ENCODE assay signal across 1 cellular context in the genomic region with DNA sequence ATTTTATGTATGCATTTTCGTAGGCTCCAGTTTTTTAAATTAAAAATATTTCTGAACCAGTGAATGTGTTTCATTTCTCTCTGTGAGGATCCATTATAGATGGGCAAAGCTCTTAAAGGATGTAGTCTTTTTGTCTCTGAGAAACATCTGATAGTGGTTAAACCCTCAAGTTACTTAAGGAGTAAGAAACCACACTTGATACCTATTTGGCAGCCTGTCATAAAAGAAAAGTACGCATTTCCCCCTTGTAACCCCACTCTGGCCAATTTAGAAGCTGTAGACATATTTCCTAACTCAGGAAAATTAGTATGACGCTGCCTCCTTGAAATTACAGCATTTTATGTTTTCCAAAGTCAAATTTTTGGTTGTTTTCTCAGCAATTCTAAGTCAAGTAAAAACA.
TF ChIP-seq lines count a peak whose summit lies in the region.

No MANE protein-coding gene starts in this region.

TF ChIP-seq in GM12878, 131 proteins besides CTCF, POLR2A, EP300 and RAD21:
- TF ChIP-seq ZNF24 (IDR thresholded peaks at IDR 0.05): no peak
- TF ChIP-seq SUPT20H (IDR thresholded peaks at IDR 0.05; ENCODE audit: borderline replicate concordance, control insufficient read depth, low read depth, low read length): no peak
- no peak for TF ChIP-seq RFX5 (IDR thresholded peaks at IDR 0.05; ENCODE audit: low read depth, low read length)
- TF ChIP-seq ETV6 (conservative IDR thresholded peaks at IDR 0.05 in 1 of 2, IDR thresholded peaks at IDR 0.05 in 1 of 2; ENCODE audit: borderline replicate concordance in 1 of 2, low read depth in 1 of 2): no peak
- TF ChIP-seq CEBPB (IDR thresholded peaks at IDR 0.05; ENCODE audit: borderline replicate concordance in 1 of 2, low read depth in 2 of 2, low read length in 2 of 2): no peak
